In genomic region chr9:129028192-129028966, GRCh38 we compare ENCODE assay signal across 8 cellular contexts. TPM values are rescaled to one million over a fixed set of nuclear protein-coding genes. Genes with fewer than 3 reads are reported as not detected.
DNase-seq lines count a peak whose midpoint lies in the region; ATAC-seq and TF ChIP-seq lines count a peak whose summit lies in the region.

Gene SH3GLB2, minus strand, starts transcription at chr9:129028331. Its CDS starts 177 bp downstream, at chr9:129028154.

- TF ChIP-seq CTCF in GM12872 (IDR thresholded peaks at IDR 0.05; ENCODE audit: insufficient read depth, low read depth, low read length), result peak; percentile 80
- TF ChIP-seq CTCF in heart left ventricle (IDR thresholded peaks at IDR 0.05), result peak; percentile 84 to 97 (median 92)
- peak; percentile 28 to 84 (median 77) for TF ChIP-seq CTCF in upper lobe of left lung (IDR thresholded peaks at IDR 0.05)

- no peak for TF ChIP-seq POLR2A in heart left ventricle (IDR thresholded peaks at IDR 0.05)
- no peak for TF ChIP-seq POLR2A in upper lobe of left lung (IDR thresholded peaks at IDR 0.05)

- H3K9me3 Mint-ChIP-seq in T-cell, result no peaks in the 10 kb centered on the region

- H3K27ac Mint-ChIP-seq in T-cell, result peak within 1 kb of the TSS; percentile 78 to 83

- H3K4me1 Mint-ChIP-seq in T-cell, result peaks cover 16 to 29% (median 22%) of the 10 kb centered on the region in 3 donors

- H3K27me3 Mint-ChIP-seq in T-cell, result no peaks in the 10 kb centered on the region

- H3K36me3 ChIP-seq in heart left ventricle (no peaks in the 10 kb centered on the region), upper lobe of left lung (no peaks in the 10 kb centered on the region)

- H3K4me1 ChIP-seq in heart left ventricle (peaks cover 0 to 35% (median 18%) of the 10 kb centered on the region in 12 donors), upper lobe of left lung (peaks cover 25 to 28% (median 27%) of the 10 kb centered on the region in 4 donors)

- peak within 1 kb of the TSS; percentile 65 to 96 (median 80) for H3K4me3 ChIP-seq in heart left ventricle
- H3K4me3 ChIP-seq in upper lobe of left lung, result peak within 1 kb of the TSS; percentile 32 to 92 (median 82)

- WGBS in adipose tissue, 3 donors, result 2 to 3% (median 3%) methylated on average over 17 to 60 of the region's 60 CpGs
- 2 to 10% (median 6%) methylated on average over 10 to 60 of the region's 60 CpGs for WGBS in heart left ventricle, 4 donors
- WGBS in upper lobe of left lung, 2 donors, result 4 to 5% methylated on average over 10 to 16 of the region's 60 CpGs

- H3K36me3 Mint-ChIP-seq in T-cell, result no peaks in the 10 kb centered on the region

- no peaks in the 10 kb centered on the region for H3K9me3 ChIP-seq in heart left ventricle
- no peaks in the 10 kb centered on the region for H3K9me3 ChIP-seq in upper lobe of left lung

- no peak for TF ChIP-seq EP300 in upper lobe of left lung (IDR thresholded peaks at IDR 0.05)

- CTCF ChIA-PET in T-cell (lab: Charles Lee), result interaction anchor here in 1 of 2 donors (0.6 to 0.9 kb wide), 5 partner anchors 22 to 524 kb away, joined by 3 to 10 read pairs (median 6); partner anchors contain the start of genes GLE1 and PKN3

- POLR2A ChIA-PET in T-cell (lab: Charles Lee), result interaction anchor here (0.5 to 0.9 kb wide), 5 partner anchors 11 to 1231 kb away, joined by 4 to 5 read pairs (median 5); partner anchors contain the start of gene PTPA (in 1 of the 2)

- ATAC-seq in HG02678 (IDR thresholded peaks at IDR 0.05; ENCODE audit: unreplicated experiment), result peak; percentile 76
- peak; percentile 82 to 92 (median 84) for ATAC-seq in T-cell (replicated peaks in 1 of 4)
- ATAC-seq in heart left ventricle, result peak; percentile 97 to 99 (median 98)
- peak; percentile 98 to 99 for ATAC-seq in upper lobe of left lung (ENCODE audit: low FRiP score in 2 of 2)

- intact Hi-C loops in heart left ventricle (cut with DNase I), result loop anchor here in 3 of 10 donors (1.0 to 10.0 kb wide), 4 partner anchors 8 to 166 kb away; partner anchors contain the start of genes CRAT (in 1 of the 3), DOLPP1 (in 1 of the 3), MIGA2 (in 1 of the 3) and PTPA (in 1 of the 3)
- intact Hi-C loops in posterior vena cava (cut with DNase I), result no loop called here

- H3K4me3 Mint-ChIP-seq in T-cell, result peak within 1 kb of the TSS; percentile 78 to 82 (median 79)

- H3K27me3 ChIP-seq in heart left ventricle (no peaks in the 10 kb centered on the region), upper lobe of left lung (no peaks in the 10 kb centered on the region)

- peak; percentile 51 for DNase-seq in NCI-H128 (lab: John Stamatoyannopoulos, UW; ENCODE audit: unreplicated experiment)
- peak; percentile 73 to 96 (median 87) for DNase-seq in T-cell
- peak; percentile 95 to 99 (median 96) for DNase-seq in heart left ventricle
- DNase-seq in posterior vena cava (ENCODE audit: low spot score), result peak; percentile 99
- DNase-seq in upper lobe of left lung, result peak; percentile 98 to 99

- H3K27ac ChIP-seq in adipose tissue (ENCODE audit: low read depth, low read length) (no peak within 1 kb of the TSS), heart left ventricle (peak within 1 kb of the TSS in 11 of 12 donors; percentile 12 to 81 (median 63)), upper lobe of left lung (peak within 1 kb of the TSS; percentile 47 to 86 (median 62))

RNA-seq across cellular contexts. Expression of gene SH3GLB2, which starts in this region (rescaled TPM):
- total RNA-seq in T-cell (100 to 1,000 TPM in 3 of 5 donors, 10 to 100 TPM in 2; 85.8 to 140 (median 131) TPM), heart left ventricle (10 to 100 TPM; 27.3 to 42.7 (median 36.5) TPM), posterior vena cava (10 to 100 TPM; 64.3 to 68.7 TPM), upper lobe of left lung (100 to 1,000 TPM in 2 of 6 donors, 10 to 100 TPM in 4; 69.6 to 202 (median 94.1) TPM)
- polyA plus RNA-seq in adipose tissue (10 to 100 TPM; 44.2 to 78.3 (median 55.2) TPM), heart left ventricle (10 to 100 TPM; 29.5 to 33.6 TPM)
